ENCODE assay signal across 9 cellular contexts in the genomic region with DNA sequence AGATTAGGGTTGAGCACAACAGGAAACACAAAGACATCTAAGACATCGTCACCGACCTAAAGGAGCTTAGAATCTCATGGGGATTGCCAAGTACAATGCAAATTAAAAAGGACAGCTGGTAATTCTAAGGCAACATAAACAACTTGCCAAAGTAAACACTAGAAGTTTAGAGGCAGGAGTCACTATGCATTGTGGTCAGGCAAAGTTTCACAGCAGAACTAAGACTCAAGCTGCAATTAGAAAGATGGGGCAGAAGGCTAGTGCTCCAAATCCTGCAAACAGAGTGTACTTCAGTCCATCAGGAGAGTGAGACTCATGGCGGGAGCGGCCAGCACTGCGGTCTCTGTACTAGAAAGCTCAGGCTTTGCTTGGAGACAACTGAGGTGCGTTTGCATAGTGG. TPM values are rescaled to one million over a fixed set of nuclear protein-coding genes. Genes with fewer than 3 reads are reported as not detected.
DNase-seq lines count a peak whose midpoint lies in the region; ATAC-seq, FAIRE-seq and TF ChIP-seq lines count a peak whose summit lies in the region.
"Had no signal": no experiment of that assay in that cellular context is flagged by ENCODE, and none has a peak within 500 bp of the region (broad histone marks: within the 10 kb centered on the region; RNA-seq: fewer than 3 reads in every experiment).

No MANE protein-coding gene starts in this region.

- H3K27ac ChIP-seq in endothelial cell of umbilical vein (ENCODE audit: insufficient read depth, low read depth, low read length) = no peak overlapping the region

- ATAC-seq in GM21390 (IDR thresholded peaks at IDR 0.05; ENCODE audit: unreplicated experiment) = peak; percentile 79
- ATAC-seq in HG03521 (IDR thresholded peaks at IDR 0.05; ENCODE audit: unreplicated experiment) = peak; percentile 79
- ATAC-seq in effector memory CD8-positive, alpha-beta T cell (replicated peaks) = no peak

- no peaks in the 10 kb centered on the region for H3K36me3 ChIP-seq in endothelial cell of umbilical vein (ENCODE audit: control insufficient read depth in 2 of 2, extremely low read depth in 1 of 2, insufficient read depth in 2 of 2, low read length in 2 of 2)

- no peaks in the 10 kb centered on the region for H3K27me3 Mint-ChIP-seq in effector memory CD8-positive, alpha-beta T cell
- H3K27me3 Mint-ChIP-seq: central memory CD8-positive, alpha-beta T cell had no signal

- H3K4me1 ChIP-seq in endothelial cell of umbilical vein (ENCODE audit: control insufficient read depth, extremely low read depth, insufficient read depth, low read length) = peaks cover 41% of the 10 kb centered on the region

- DNase-seq in DMS53 treated with DMSO at 0.1 percent for 48 hours (lab: John Stamatoyannopoulos, UW; ENCODE audit: unreplicated experiment) = peak; percentile 25
- peak; percentile 33 for DNase-seq in endothelial cell of umbilical vein (ENCODE audit: low read depth, low spot score)
- no peak for DNase-seq in effector memory CD8-positive, alpha-beta T cell
- no peak for DNase-seq in superior temporal gyrus (ENCODE audit: extremely low spot score)
- no peak for DNase-seq in T-helper 9 cell
- no peak for DNase-seq in cerebellum (ENCODE audit: low spot score)

- H4K20me1 ChIP-seq in endothelial cell of umbilical vein (replicated peaks; ENCODE audit: control insufficient read depth, extremely low read depth, insufficient read depth, low read length) = no peaks in the 10 kb centered on the region

- dilution Hi-C loops in endothelial cell of umbilical vein (cut with MboI; ENCODE audit: extremely low pct_ligation_motif_present, low sequenced_read_pairs) = no loop called here

- POLR2A ChIA-PET in endothelial cell of umbilical vein (lab: Charles Lee) = interaction anchor here (0.7 kb wide), 1 partner anchor 44 kb away, joined by 3 read pairs; no protein-coding TSS in a partner anchor

- H2AFZ ChIP-seq in endothelial cell of umbilical vein (ENCODE audit: low read depth, low read length) = no peak overlapping the region

- FAIRE-seq in endothelial cell of umbilical vein (lab: Jason Lieb, UNC) = no peak

- peaks cover 2% of the 10 kb centered on the region for H3K36me3 Mint-ChIP-seq in effector memory CD8-positive, alpha-beta T cell (ENCODE audit: insufficient read depth)

- no peak overlapping the region for H3K4me2 ChIP-seq in endothelial cell of umbilical vein (ENCODE audit: insufficient read depth, low read length)

- no peak for TF ChIP-seq CTCF in endothelial cell of umbilical vein (IDR thresholded peaks at IDR 0.05; ENCODE audit: extremely low read depth in 1 of 2, insufficient read depth in 1 of 2, low read depth in 1 of 2, low read length in 2 of 2)

- H3K9me3 Mint-ChIP-seq in effector memory CD8-positive, alpha-beta T cell = no peaks in the 10 kb centered on the region
- H3K9me3 Mint-ChIP-seq: central memory CD8-positive, alpha-beta T cell had no signal

- CTCF ChIA-PET in endothelial cell of umbilical vein (lab: Charles Lee) = interaction anchor here (1.1 to 2.2 kb wide), 5 partner anchors 13 to 123 kb away, joined by 3 to 10 read pairs (median 3); no protein-coding TSS in a partner anchor

- intact Hi-C loops in endothelial cell of umbilical vein (cut with micrococcal nuclease) = no loop called here

- no peaks in the 10 kb centered on the region for H3K9me3 ChIP-seq in endothelial cell of umbilical vein (replicated peaks; ENCODE audit: control insufficient read depth, insufficient read depth, low read length)

- TF ChIP-seq POLR2A in endothelial cell of umbilical vein (IDR thresholded peaks at IDR 0.05; ENCODE audit: low read depth, low read length) = no peak

- H3K4me3 Mint-ChIP-seq in effector memory CD8-positive, alpha-beta T cell = no peak overlapping the region
- H3K4me3 Mint-ChIP-seq: central memory CD8-positive, alpha-beta T cell had no signal

- H3K27me3 ChIP-seq in endothelial cell of umbilical vein (ENCODE audit: control insufficient read depth in 2 of 2, insufficient read depth in 2 of 2, low read length in 2 of 2) = no peaks in the 10 kb centered on the region

- H3K79me2 ChIP-seq in endothelial cell of umbilical vein (ENCODE audit: control insufficient read depth, insufficient read depth, low read length) = peaks cover 78% of the 10 kb centered on the region

- peaks cover 9 to 16% of the 10 kb centered on the region in 2 donors for H3K4me1 Mint-ChIP-seq in effector memory CD8-positive, alpha-beta T cell (ENCODE audit: low read depth in 2 of 2)

- no peak overlapping the region for H3K9ac ChIP-seq in endothelial cell of umbilical vein (replicated peaks; ENCODE audit: extremely low read depth, insufficient read depth, low read length)

- BruUV-seq in endothelial cell of umbilical vein (replicated peaks; lab: Mats Ljungman, UMichigan) = no TSS peak

- H3K9me1 ChIP-seq in endothelial cell of umbilical vein (replicated peaks; ENCODE audit: control insufficient read depth, extremely low read depth, insufficient read depth, low read length) = no peaks in the 10 kb centered on the region

- no peak overlapping the region for H3K27ac Mint-ChIP-seq in effector memory CD8-positive, alpha-beta T cell

- H3K4me3 ChIP-seq in endothelial cell of umbilical vein (replicated peaks in 1 of 3; ENCODE audit: insufficient read depth in 1 of 3, low read depth in 1 of 3, low read length in 3 of 3) = no peak overlapping the region

TF ChIP-seq in endothelial cell of umbilical vein, 7 proteins besides CTCF, POLR2A, EP300 and RAD21:
- TF ChIP-seq JUN (IDR thresholded peaks at IDR 0.05; ENCODE audit: borderline replicate concordance, insufficient read depth, insufficient read length, low read depth) = no peak
- no peak for TF ChIP-seq POLR2AphosphoS5 (IDR thresholded peaks at IDR 0.05; ENCODE audit: insufficient read depth, low read depth, low read length)
- TF ChIP-seq FOS (IDR thresholded peaks at IDR 0.05; ENCODE audit: borderline replicate concordance, insufficient read depth, low read length) = no peak
- no peak for TF ChIP-seq GATA2 (IDR thresholded peaks at IDR 0.05; ENCODE audit: insufficient read depth, insufficient read length, low read depth, low read length)
- TF ChIP-seq MYC (IDR thresholded peaks at IDR 0.05; ENCODE audit: low read depth, low read length) = no peak
- no peak for TF ChIP-seq EZH2 (IDR thresholded peaks at IDR 0.05; ENCODE audit: borderline replicate concordance, low read depth, low read length, severe bottlenecking)
- TF ChIP-seq, protein P1, sequence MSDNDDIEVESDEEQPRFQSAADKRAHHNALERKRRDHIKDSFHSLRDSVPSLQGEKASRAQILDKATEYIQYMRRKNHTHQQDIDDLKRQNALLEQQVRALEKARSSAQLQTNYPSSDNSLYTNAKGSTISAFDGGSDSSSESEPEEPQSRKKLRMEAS (IDR thresholded peaks at IDR 0.05; ENCODE audit: insufficient read depth, insufficient read length) = no peak
TF ChIP-seq in endothelial cell of umbilical vein: peak in this region for 0.

RNA-seq across cellular contexts. Expression of a gene that starts 52.7 kb away (rescaled TPM):
- total RNA-seq in endothelial cell of umbilical vein = 40.3 and 43.8 TPM in 2 replicates
- polyA plus RNA-seq in endothelial cell of umbilical vein = 8.9 and 9.0 TPM in 2 replicates
- 12.7 and 15.0 TPM in 2 replicates for polyA plus RNA-seq in endothelial cell of umbilical vein (2011; cell fraction: cytosol; rRNA removed)
- 23.5 and 25.3 TPM in 2 replicates for polyA plus RNA-seq in endothelial cell of umbilical vein (2011; cell fraction: nucleus; rRNA removed)
- 9.0 and 12.6 TPM in 2 replicates for polyA plus RNA-seq in endothelial cell of umbilical vein (2012)
- polyA minus RNA-seq in endothelial cell of umbilical vein = 28.5 and 31.7 TPM in 2 replicates
- polyA minus RNA-seq in endothelial cell of umbilical vein (2011; cell fraction: cytosol; rRNA and poly(A)+ RNA removed) = 4.3 TPM
- 32.3 and 33.9 TPM in 2 replicates for polyA minus RNA-seq in endothelial cell of umbilical vein (2011; cell fraction: nucleus; rRNA and poly(A)+ RNA removed)
- total RNA-seq in cerebellum = 33.3 TPM

Comparison
In these comparisons a context has a peak if more than half of its experiments do, and no peak if none do; other contexts are left out.
1. DNase-seq: peak in DMS53 treated with DMSO at 0.1 percent for 48 hours (single experiment) and endothelial cell of umbilical vein (single experiment); none in effector memory CD8-positive, alpha-beta T cell (0 of 3), superior temporal gyrus (single experiment), T-helper 9 cell (single experiment) and cerebellum (single experiment).